8 cellular contexts compared by ENCODE assay signal in the genomic region with DNA sequence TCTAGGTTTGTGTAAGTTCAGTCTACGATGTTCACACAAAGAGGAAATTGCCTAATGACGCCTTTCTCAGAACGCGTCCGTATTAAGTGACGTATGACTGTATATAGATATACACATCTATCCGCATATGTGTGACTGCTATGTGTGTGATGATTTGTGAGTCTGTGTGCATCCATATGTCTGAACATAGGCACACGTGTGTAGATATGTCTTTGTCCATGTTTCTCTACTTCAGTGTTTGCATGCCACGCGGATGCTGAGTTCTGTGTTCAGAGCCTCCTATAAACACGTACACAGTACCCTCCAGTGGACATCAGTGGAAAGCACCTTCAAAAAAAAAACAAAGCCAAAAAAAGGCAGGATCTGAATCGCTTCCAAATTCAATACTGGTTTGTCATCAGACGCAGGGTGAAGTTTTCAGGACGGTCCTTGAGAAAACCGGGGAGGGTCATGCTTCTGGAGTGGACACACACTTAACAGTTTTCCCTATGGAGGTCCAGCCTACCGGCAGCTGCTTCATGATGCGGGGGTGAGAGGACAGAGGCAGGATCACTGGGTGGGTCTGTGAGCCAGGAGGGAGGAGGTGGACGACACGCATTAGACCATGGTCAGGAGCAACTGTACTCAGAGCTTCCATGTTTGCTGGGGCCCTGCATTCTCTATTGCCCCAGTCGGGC. TPM values are rescaled to one million over a fixed set of nuclear protein-coding genes. Genes with fewer than 3 reads are reported as not detected.
DNase-seq lines count a peak whose midpoint lies in the region; ATAC-seq, FAIRE-seq and TF ChIP-seq lines count a peak whose summit lies in the region.

No MANE protein-coding gene starts in this region.

- H3K4me1 ChIP-seq in DOHH2 (ENCODE audit: control insufficient read depth, low read length) (no peaks in the 10 kb centered on the region), SK-N-SH (ENCODE audit: control insufficient read depth in 1 of 2, insufficient read depth in 2 of 2, low read depth in 1 of 2, low read length in 1 of 2) (peaks cover 0 to 27% of the 10 kb centered on the region in 2 experiments; a peak in 2 of 4 replicates)
- no peaks in the 10 kb centered on the region for H3K4me1 ChIP-seq in effector memory CD4-positive, alpha-beta T cell (ENCODE audit: control insufficient read depth, insufficient read depth, low read length, poor library complexity, severe bottlenecking)

- H3K27me3 ChIP-seq in DOHH2 (ENCODE audit: control insufficient read depth, low read length) = no peaks in the 10 kb centered on the region
- no peaks in the 10 kb centered on the region for H3K27me3 ChIP-seq in SK-N-SH (ENCODE audit: insufficient read depth)
- no peaks in the 10 kb centered on the region for H3K27me3 ChIP-seq in effector memory CD4-positive, alpha-beta T cell (replicated peaks; ENCODE audit: control insufficient read depth, insufficient read depth, low read length, poor library complexity, severe bottlenecking)

- H3K9ac ChIP-seq in SK-N-SH = no peak overlapping the region

- H3K9me2 ChIP-seq in DOHH2 (replicated peaks; ENCODE audit: control insufficient read depth, low read length) (no peaks in the 10 kb centered on the region), SK-N-SH (no peaks in the 10 kb centered on the region)

- no peaks in the 10 kb centered on the region for H3K9me3 ChIP-seq in DOHH2 (ENCODE audit: control insufficient read depth, insufficient read depth, low read length)
- no peaks in the 10 kb centered on the region for H3K9me3 ChIP-seq in SK-N-SH
- H3K9me3 ChIP-seq in effector memory CD4-positive, alpha-beta T cell (ENCODE audit: control insufficient read depth, low read length) = no peaks in the 10 kb centered on the region

- H3K4me3 ChIP-seq in DOHH2 (ENCODE audit: low read length) (peak overlapping the region; percentile 37; the same call in 1 of the 2 replicates), SK-N-SH (ENCODE audit: low read depth in 2 of 2, low read length in 1 of 2) (no peak overlapping the region; a peak in 1 of 4 replicates)
- no peak overlapping the region for H3K4me3 ChIP-seq in effector memory CD4-positive, alpha-beta T cell (ENCODE audit: insufficient read depth, low read depth, low read length, poor library complexity, severe bottlenecking)

- POLR2A ChIA-PET in SK-N-SH (lab: Yijun Ruan, JAX) = no interaction called here

- CTCF ChIA-PET in SK-N-SH (lab: Yijun Ruan, JAX) = interaction anchor here (0.6 to 7.2 kb wide), 28 partner anchors 10 to 455 kb away, joined by 3 to 124 read pairs (median 4); partner anchors contain the start of gene SHB

- no peak for TF ChIP-seq EP300 in SK-N-SH (IDR thresholded peaks at IDR 0.05; ENCODE audit: borderline replicate concordance in 1 of 2, low read depth in 1 of 2, low read length in 1 of 2)

- DNase-seq in NCI-H1105 (lab: John Stamatoyannopoulos, UW) = peak; percentile 32
- peak; percentile 70 for DNase-seq in SK-N-SH
- DNase-seq in dermis microvascular lymphatic vessel endothelial cell (ENCODE audit: low read depth in 2 of 2) = peak; percentile 61 to 70
- DNase-seq in lung microvascular endothelial cell (ENCODE audit: low read depth in 2 of 2) = peak; percentile 79 to 80
- peak; percentile 71 for DNase-seq in urothelium cell line (ENCODE audit: low spot score)
- DNase-seq in effector memory CD4-positive, alpha-beta T cell = no peak

- FAIRE-seq in urothelium cell line (lab: Jason Lieb, UNC) = peak; percentile 50

- H3K27ac ChIP-seq in DOHH2 (ENCODE audit: low read depth, low read length) = no peak overlapping the region
- peak overlapping the region in 1 of 2 experiments; percentile 17; a peak in 1 of 4 replicates for H3K27ac ChIP-seq in SK-N-SH (ENCODE audit: low read depth in 2 of 2, low read length in 1 of 2)
- no peak overlapping the region for H3K27ac ChIP-seq in effector memory CD4-positive, alpha-beta T cell (ENCODE audit: insufficient read depth, low read length, poor library complexity, severe bottlenecking)

- no peaks in the 10 kb centered on the region for H4K20me1 ChIP-seq in DOHH2 (ENCODE audit: control insufficient read depth, insufficient read depth, low read depth, low read length)
- no peaks in the 10 kb centered on the region for H4K20me1 ChIP-seq in SK-N-SH (ENCODE audit: insufficient read depth)

- H3K79me2 ChIP-seq in DOHH2 (ENCODE audit: control insufficient read depth, low read length) (no peaks in the 10 kb centered on the region), SK-N-SH (ENCODE audit: insufficient read depth) (no peaks in the 10 kb centered on the region)

- WGBS in SK-N-SH (ENCODE audit: low lambda C conversion rate) = 56% methylated on average over 20 of the region's 20 CpGs

- TF ChIP-seq RAD21 in SK-N-SH (IDR thresholded peaks at IDR 0.05; ENCODE audit: low read length) = peak; percentile 98

- TF ChIP-seq CTCF in DOHH2 (IDR thresholded peaks at IDR 0.05; ENCODE audit: low read depth, low read length, poor library complexity, severe bottlenecking) = peak; percentile 53
- peak; percentile 76 for TF ChIP-seq CTCF in SK-N-SH (IDR thresholded peaks at IDR 0.05)

- H3F3A ChIP-seq in DOHH2 (ENCODE audit: control insufficient read depth, insufficient read depth) (no peaks in the 10 kb centered on the region), SK-N-SH (replicated peaks; ENCODE audit: insufficient read depth) (no peaks in the 10 kb centered on the region)

- H3K36me3 ChIP-seq in DOHH2 (ENCODE audit: control insufficient read depth, low read length) (no peaks in the 10 kb centered on the region), SK-N-SH (replicated peaks in 1 of 2; ENCODE audit: control insufficient read depth in 1 of 2, insufficient read depth in 2 of 2, low read length in 1 of 2) (no peaks in the 10 kb centered on the region)
- no peaks in the 10 kb centered on the region for H3K36me3 ChIP-seq in effector memory CD4-positive, alpha-beta T cell (ENCODE audit: control insufficient read depth, insufficient read depth, low read length)

- ATAC-seq in GM21528 (IDR thresholded peaks at IDR 0.05; ENCODE audit: low FRiP score, unreplicated experiment) = peak; percentile 50

- no peak overlapping the region for H3K4me2 ChIP-seq in DOHH2 (ENCODE audit: low read length)
- no peak overlapping the region for H3K4me2 ChIP-seq in SK-N-SH

- 0 out of 2 replicates have a peak overlapping the region, but pooled peaks have one; percentile 43 for H2AFZ ChIP-seq in SK-N-SH (ENCODE audit: low read depth)

TF ChIP-seq in SK-N-SH, 30 proteins besides CTCF, POLR2A, EP300 and RAD21 (continues in another document):
- TF ChIP-seq RFX5 (IDR thresholded peaks at IDR 0.05; ENCODE audit: low read length) = no peak
- TF ChIP-seq SMC3 (IDR thresholded peaks at IDR 0.05; ENCODE audit: low read depth, low read length) = peak; percentile 86
- TF ChIP-seq NFIC (IDR thresholded peaks at IDR 0.05; ENCODE audit: borderline replicate concordance) = 0 out of 2 replicates have a peak, but pooled peaks have one; percentile 9
- TF ChIP-seq, protein P1, sequence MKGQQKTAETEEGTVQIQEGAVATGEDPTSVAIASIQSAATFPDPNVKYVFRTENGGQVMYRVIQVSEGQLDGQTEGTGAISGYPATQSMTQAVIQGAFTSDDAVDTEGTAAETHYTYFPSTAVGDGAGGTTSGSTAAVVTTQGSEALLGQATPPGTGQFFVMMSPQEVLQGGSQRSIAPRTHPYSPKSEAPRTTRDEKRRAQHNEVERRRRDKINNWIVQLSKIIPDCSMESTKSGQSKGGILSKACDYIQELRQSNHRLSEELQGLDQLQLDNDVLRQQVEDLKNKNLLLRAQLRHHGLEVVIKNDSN (IDR thresholded peaks at IDR 0.05; ENCODE audit: borderline replicate concordance, low read depth) = no peak
- no peak for TF ChIP-seq USF2 (IDR thresholded peaks at IDR 0.05; ENCODE audit: borderline replicate concordance, low read depth, low read length)
- TF ChIP-seq, protein P2, sequence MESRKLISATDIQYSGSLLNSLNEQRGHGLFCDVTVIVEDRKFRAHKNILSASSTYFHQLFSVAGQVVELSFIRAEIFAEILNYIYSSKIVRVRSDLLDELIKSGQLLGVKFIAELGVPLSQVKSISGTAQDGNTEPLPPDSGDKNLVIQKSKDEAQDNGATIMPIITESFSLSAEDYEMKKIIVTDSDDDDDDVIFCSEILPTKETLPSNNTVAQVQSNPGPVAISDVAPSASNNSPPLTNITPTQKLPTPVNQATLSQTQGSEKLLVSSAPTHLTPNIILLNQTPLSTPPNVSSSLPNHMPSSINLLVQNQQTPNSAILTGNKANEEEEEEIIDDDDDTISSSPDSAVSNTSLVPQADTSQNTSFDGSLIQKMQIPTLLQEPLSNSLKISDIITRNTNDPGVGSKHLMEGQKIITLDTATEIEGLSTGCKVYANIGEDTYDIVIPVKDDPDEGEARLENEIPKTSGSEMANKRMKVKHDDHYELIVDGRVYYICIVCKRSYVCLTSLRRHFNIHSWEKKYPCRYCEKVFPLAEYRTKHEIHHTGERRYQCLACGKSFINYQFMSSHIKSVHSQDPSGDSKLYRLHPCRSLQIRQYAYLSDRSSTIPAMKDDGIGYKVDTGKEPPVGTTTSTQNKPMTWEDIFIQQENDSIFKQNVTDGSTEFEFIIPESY (IDR thresholded peaks at IDR 0.05; ENCODE audit: borderline replicate concordance, low read depth) = no peak
- no peak for TF ChIP-seq FOXM1 (IDR thresholded peaks at IDR 0.05; ENCODE audit: low read depth)
- no peak for TF ChIP-seq TEAD4 (IDR thresholded peaks at IDR 0.05; ENCODE audit: borderline replicate concordance, insufficient read depth)
- TF ChIP-seq MEF2A (IDR thresholded peaks at IDR 0.05; ENCODE audit: borderline replicate concordance, low read depth) = no peak
- peak; percentile 90 for TF ChIP-seq MXI1 (IDR thresholded peaks at IDR 0.05; ENCODE audit: low read depth, low read length)
- no peak for TF ChIP-seq JUND (IDR thresholded peaks at IDR 0.05)
- no peak for TF ChIP-seq RXRA (IDR thresholded peaks at IDR 0.05; ENCODE audit: borderline replicate concordance, low read depth)

RNA-seq across cellular contexts. Expression of gene ALDH1B1, which starts 29.5 kb away (rescaled TPM):
- polyA plus RNA-seq in SK-N-SH (2012; rRNA removed) = 16.5 and 18.4 TPM in 2 replicates
- 13.5 and 17.5 TPM in 2 replicates for polyA plus RNA-seq in SK-N-SH (2012; cell fraction: cytosol; rRNA removed)
- 5.5 and 8.1 TPM in 2 replicates for polyA plus RNA-seq in SK-N-SH (2012; cell fraction: nucleus; rRNA removed)
- total RNA-seq in dermis microvascular lymphatic vessel endothelial cell = 10.5 and 11.5 TPM in 2 replicates
- 9.2 and 11.1 TPM in 2 replicates for total RNA-seq in lung microvascular endothelial cell

Comparison
In these comparisons a context has a peak if more than half of its experiments do, and no peak if none do; other contexts are left out.
1. DNase-seq: peak in NCI-H1105 (single experiment), SK-N-SH (single experiment), dermis microvascular lymphatic vessel endothelial cell (2 of 2), lung microvascular endothelial cell (2 of 2) and urothelium cell line (single experiment); none in effector memory CD4-positive, alpha-beta T cell (0 of 3).